In the genomic region with DNA sequence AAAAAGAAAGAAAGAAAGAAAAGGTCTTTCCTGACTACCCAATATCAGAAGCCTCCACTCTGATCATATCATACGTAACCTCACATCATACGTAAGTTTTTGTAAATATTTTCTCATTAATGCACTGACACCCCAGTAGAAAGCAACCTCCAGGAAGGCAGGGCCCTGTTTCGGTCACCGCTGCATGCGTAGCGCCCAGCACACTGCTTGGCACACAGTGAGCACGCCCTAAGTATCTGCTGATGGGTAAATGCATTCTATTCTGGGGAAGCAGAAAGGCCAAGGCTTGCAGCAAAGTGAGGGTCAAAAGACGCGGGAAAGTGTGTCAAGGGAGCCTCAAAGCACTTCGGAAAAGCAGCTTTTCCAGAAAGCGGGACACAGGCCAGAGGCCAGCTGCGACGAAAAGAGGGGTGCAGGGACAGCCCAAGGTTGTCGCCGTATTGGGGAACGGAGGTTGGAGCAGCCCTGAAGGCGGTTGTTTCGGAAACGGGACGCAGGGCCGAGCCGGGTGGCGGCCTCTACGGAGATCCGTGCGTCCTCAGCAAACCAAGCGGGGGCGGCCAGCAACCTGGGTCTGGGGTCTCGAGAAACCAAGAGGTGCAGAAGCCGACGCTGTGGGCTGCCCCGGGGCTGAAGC, we compare ENCODE assay signal across 9 cellular contexts. TPM values are rescaled to one million over a fixed set of nuclear protein-coding genes. Genes with fewer than 3 reads are reported as not detected.
A peak's percentile ranks its signal among the peaks of the same experiment; 100 is the strongest.
DNase-seq lines count a peak whose midpoint lies in the region; ATAC-seq and TF ChIP-seq lines count a peak whose summit lies in the region.
"Had no signal": no experiment of that assay in that cellular context is flagged by ENCODE, and none has a peak within 500 bp of the region (broad histone marks: within the 10 kb centered on the region; RNA-seq: fewer than 3 reads in every experiment).

No MANE protein-coding gene starts in this region.

- WGBS in esophagus squamous epithelium, 2 donors: 7% methylated on average over 18 to 24 of the region's 32 CpGs
- 7% methylated on average over 32 of the region's 32 CpGs for WGBS in prostate gland

- H3K27ac ChIP-seq in RWPE1 (peak overlapping the region; percentile 86), esophagus squamous epithelium (peak overlapping the region; percentile 94 to 98 (median 96)), prostate gland (peak overlapping the region; percentile 88 to 90)

- ATAC-seq in activated T-cell treated with anti-CD3 and anti-CD28 coated beads, Interleukin-2, amount 50 U/mL, for 4 hours: peak in 1 of 2 donors; percentile 1
- no peak for ATAC-seq in GM21360 (IDR thresholded peaks at IDR 0.05; ENCODE audit: unreplicated experiment)

- H3K4me1 ChIP-seq in esophagus squamous epithelium: peaks cover 21 to 54% (median 27%) of the 10 kb centered on the region in 3 donors
- H3K4me1 ChIP-seq in prostate gland (replicated peaks): peaks cover 4% of the 10 kb centered on the region

- peak overlapping the region; percentile 83 to 99 (median 88) for H3K4me3 ChIP-seq in esophagus squamous epithelium
- peak overlapping the region; percentile 98 to 100 for H3K4me3 ChIP-seq in prostate gland

- peaks cover 37% of the 10 kb centered on the region for H3K4me1 Mint-ChIP-seq in activated T-cell treated with anti-CD3 and anti-CD28 coated beads, Interleukin-2, amount 50 U/mL, for 4 hours (ENCODE audit: low read depth)

- POLR2A ChIA-PET in RWPE1 (lab: Yijun Ruan, JAX; ENCODE audit: low non-redundant PET): no interaction called here

- TF ChIP-seq CTCF in RWPE1 (conservative IDR thresholded peaks at IDR 0.05; ENCODE audit: low read depth) (no peak), esophagus squamous epithelium (IDR thresholded peaks at IDR 0.05) (no peak), prostate gland (IDR thresholded peaks at IDR 0.05) (no peak)

- H3K27me3 ChIP-seq in esophagus squamous epithelium: no peaks in the 10 kb centered on the region
- H3K27me3 ChIP-seq in prostate gland (replicated peaks; ENCODE audit: insufficient read depth): no peaks in the 10 kb centered on the region

- peak overlapping the region; percentile 95 for H3K4me3 Mint-ChIP-seq in activated T-cell treated with anti-CD3 and anti-CD28 coated beads, Interleukin-2, amount 50 U/mL, for 4 hours

- H3K27me3 Mint-ChIP-seq in activated T-cell treated with anti-CD3 and anti-CD28 coated beads, Interleukin-2, amount 50 U/mL, for 4 hours (ENCODE audit: low read depth): no peaks in the 10 kb centered on the region

- H3K36me3 Mint-ChIP-seq in activated T-cell treated with anti-CD3 and anti-CD28 coated beads, Interleukin-2, amount 50 U/mL, for 4 hours (ENCODE audit: insufficient read depth): peaks cover 16% of the 10 kb centered on the region

- intact Hi-C loops in esophagus squamous epithelium (cut with DNase I): no loop called here
- intact Hi-C loops in prostate gland (cut with DNase I): loop anchor here (5.0 kb wide), 1 partner anchor 128 kb away; a partner anchor contains a TSS

- peaks cover 5 to 41% (median 14%) of the 10 kb centered on the region in 3 donors for H3K36me3 ChIP-seq in esophagus squamous epithelium
- peaks cover 5 to 8% of the 10 kb centered on the region in 2 donors for H3K36me3 ChIP-seq in prostate gland

- no peaks in the 10 kb centered on the region for H3K9me3 ChIP-seq in esophagus squamous epithelium
- H3K9me3 ChIP-seq in prostate gland: no peaks in the 10 kb centered on the region

- CTCF ChIA-PET in RWPE1 (lab: Yijun Ruan, JAX): interaction anchor here (0.5 to 0.7 kb wide), 2 partner anchors 123 to 161 kb away, joined by 3 to 4 read pairs; no protein-coding TSS in a partner anchor

- H3K9me3 Mint-ChIP-seq in activated T-cell treated with anti-CD3 and anti-CD28 coated beads, Interleukin-2, amount 50 U/mL, for 4 hours: no peaks in the 10 kb centered on the region

- DNase-seq in activated T-cell treated with anti-CD3 and anti-CD28 coated beads, Interleukin-2, amount 50 U/mL, for 4 hours: no peak
- DNase-seq in activated T-cell treated with anti-CD3 and anti-CD28 coated beads for 4 hours: no peak
- no peak for DNase-seq in RWPE1 (ENCODE audit: low spot score)
- DNase-seq in esophagus squamous epithelium (lab: John Stamatoyannopoulos, UW): no peak
- no peak for DNase-seq in prostate gland (ENCODE audit: low spot score)
- DNase-seq in DMS153 treated with DMSO at 0.1 percent for 48 hours (lab: John Stamatoyannopoulos, UW; ENCODE audit: unreplicated experiment): no peak
- no peak for DNase-seq in NCI-H510A (lab: John Stamatoyannopoulos, UW)

- TF ChIP-seq POLR2A in esophagus squamous epithelium (IDR thresholded peaks at IDR 0.05): no peak
- no peak for TF ChIP-seq POLR2A in prostate gland (IDR thresholded peaks at IDR 0.05)

RNA-seq across cellular contexts. Expression of a gene that starts 0.5 kb away (rescaled TPM):
- 10 to 100 TPM; 54.8 to 61.8 (median 61.3) TPM for total RNA-seq in activated T-cell treated with anti-CD3 and anti-CD28 coated beads, Interleukin-2, amount 50 U/mL, for 4 hours
- total RNA-seq in esophagus squamous epithelium: 10 to 100 TPM; 31.0 to 47.4 (median 32.3) TPM
- 10 to 100 TPM; 51.1 to 53.5 TPM for total RNA-seq in prostate gland

RNA-seq across cellular contexts. Expression of a gene that starts 0.8 kb away (rescaled TPM):
- total RNA-seq in activated T-cell treated with anti-CD3 and anti-CD28 coated beads, Interleukin-2, amount 50 U/mL, for 4 hours: 10 to 100 TPM; 59.2 to 63.6 (median 62.8) TPM
- total RNA-seq in esophagus squamous epithelium (10 to 100 TPM; 35.4 to 53.2 (median 39.1) TPM), prostate gland (100 to 1,000 TPM in 1 of 2 donors, 10 to 100 TPM in 1; 52.5 to 106 TPM)

RNA-seq across cellular contexts. Expression of a gene that starts 46.7 kb away (rescaled TPM):
- not detected for total RNA-seq in activated T-cell treated with anti-CD3 and anti-CD28 coated beads, Interleukin-2, amount 50 U/mL, for 4 hours
- total RNA-seq in esophagus squamous epithelium (under 1 TPM in 1 of 4 donors, not detected in 3; 0.57 TPM), prostate gland (1 to 10 TPM in 1 of 2 donors, not detected in 1; 3.4 TPM)
- total RNA-seq: glomerular endothelial cell had no signal
